Comparison of ENCODE assay signal across 18 cellular contexts in genomic region chr12:68537571-68537970, GRCh38.
A peak's percentile ranks its signal among the peaks of the same experiment; 100 is the strongest.
DNase-seq lines count a peak whose midpoint lies in the region; ATAC-seq, FAIRE-seq and TF ChIP-seq lines count a peak whose summit lies in the region.
"Had no signal": no experiment of that assay in that cellular context is flagged by ENCODE, and none has a peak within 500 bp of the region (broad histone marks: within the 10 kb centered on the region; RNA-seq: fewer than 3 reads in every experiment).

No MANE protein-coding gene starts in this region.

- no peak for TF ChIP-seq EP300 in K562 (IDR thresholded peaks at IDR 0.05; ENCODE audit: low read length)

- no peak overlapping the region for H2BK5ac ChIP-seq in neuronal stem cell (ENCODE audit: low read length)

- H2AFZ ChIP-seq in K562 (ENCODE audit: low read depth, low read length) (peak overlapping the region; percentile 49; the same call in 1 of the 2 replicates), neuronal stem cell (ENCODE audit: low read length) (no peak overlapping the region)

- H3K4ac ChIP-seq in neuronal stem cell (ENCODE audit: low read length): no peak overlapping the region

- H3K27ac Mint-ChIP-seq in CD4-positive, alpha-beta T cell: peak overlapping the region; percentile 76
- peak overlapping the region; percentile 49 for H3K27ac Mint-ChIP-seq in CD8-positive, alpha-beta T cell
- peak overlapping the region in 2 of 3 experiments; percentile 73 to 77 for H3K27ac Mint-ChIP-seq in nephron
- H3K27ac Mint-ChIP-seq: H9 had no signal

- no peak overlapping the region for H2BK15ac ChIP-seq in neuronal stem cell (ENCODE audit: low read length)

- BruUV-seq in K562 (replicated peaks; lab: Mats Ljungman, UMichigan): no TSS peak

- intact Hi-C loops in CD4-positive, alpha-beta T cell (cut with DNase I, micrococcal nuclease): loop anchor here in 1 of 2 experiments (5.0 kb wide), 1 partner anchor 55 kb away; no protein-coding TSS in a partner anchor
- intact Hi-C loops in CD8-positive, alpha-beta T cell (cut with DNase I, micrococcal nuclease): loop anchor here in 1 of 2 experiments (5.0 kb wide), 1 partner anchor 55 kb away; no protein-coding TSS in a partner anchor
- intact Hi-C loops in K562 (cut with micrococcal nuclease): no loop called here

- no peak overlapping the region for H4K8ac ChIP-seq in neuronal stem cell (ENCODE audit: low read depth, low read length)

- DNase-seq in CD4-positive, alpha-beta T cell: no peak
- no peak for DNase-seq in CD8-positive, alpha-beta T cell
- DNase-seq in K562 (ENCODE audit: extremely low read depth in 1 of 4, low spot score in 3 of 4) (no peak), neuronal stem cell (ENCODE audit: low spot score) (no peak), NCI-H2081 treated with DMSO at 0.1 percent for 48 hours (lab: John Stamatoyannopoulos, UW) (no peak)
- DNase-seq: ACHN; AML-193; Calu3; CD4-positive, alpha-beta memory T cell; DMS79 treated with DMSO at 0.1 percent for 48 hours; GF-D8; H9 had no signal

- no peaks in the 10 kb centered on the region for H3K9me1 ChIP-seq in K562 (ENCODE audit: control insufficient read depth, insufficient read depth, low read length)

- no peak overlapping the region for H2AK5ac ChIP-seq in neuronal stem cell (ENCODE audit: low read depth, low read length)

- no peak for FAIRE-seq in K562 (lab: Jason Lieb, UNC)
- FAIRE-seq: A204.1, GM19239, H1, HepG2 had no signal

- no peak overlapping the region for H2BK12ac ChIP-seq in neuronal stem cell (ENCODE audit: low read length)

- no peak for TF ChIP-seq POLR2A in K562 (conservative IDR thresholded peaks at IDR 0.05)

- H4K91ac ChIP-seq in neuronal stem cell (ENCODE audit: low read depth, low read length, poor library complexity): no peak overlapping the region

- H3K9me3 ChIP-seq in CD4-positive, alpha-beta T cell (ENCODE audit: control insufficient read depth, low read length): peaks cover 7% of the 10 kb centered on the region
- no peaks in the 10 kb centered on the region for H3K9me3 ChIP-seq in CD8-positive, alpha-beta T cell (ENCODE audit: low read length)
- H3K9me3 ChIP-seq in K562 (replicated peaks; ENCODE audit: control insufficient read depth, insufficient read depth, low read depth, low read length): no peaks in the 10 kb centered on the region
- H3K9me3 ChIP-seq in neuronal stem cell (replicated peaks in 1 of 2; ENCODE audit: control insufficient read depth in 2 of 2, insufficient read depth in 1 of 2, low read depth in 1 of 2, low read length in 2 of 2): peaks cover 0 to 6% of the 10 kb centered on the region in 2 donors

- no peaks in the 10 kb centered on the region for H3K79me1 ChIP-seq in neuronal stem cell (ENCODE audit: low read depth, low read length)

- no peaks in the 10 kb centered on the region for H3K27me3 ChIP-seq in CD4-positive, alpha-beta T cell (ENCODE audit: control insufficient read depth, insufficient read depth, low read length)
- H3K27me3 ChIP-seq in CD8-positive, alpha-beta T cell (ENCODE audit: insufficient read depth, low read length): no peaks in the 10 kb centered on the region
- H3K27me3 ChIP-seq in K562 (ENCODE audit: control insufficient read depth in 2 of 2, insufficient read depth in 2 of 2, low read length in 2 of 2) (no peaks in the 10 kb centered on the region), neuronal stem cell (ENCODE audit: control insufficient read depth in 3 of 3, insufficient read depth in 3 of 3, low read depth in 1 of 3, low read length in 3 of 3) (no peaks in the 10 kb centered on the region)

- H3K23ac ChIP-seq in neuronal stem cell (ENCODE audit: low read depth, low read length, poor library complexity): no peak overlapping the region

- no peaks in the 10 kb centered on the region for H3K36me3 ChIP-seq in CD8-positive, alpha-beta T cell (ENCODE audit: insufficient read depth, low read length)
- H3K36me3 ChIP-seq in K562 (ENCODE audit: control insufficient read depth, insufficient read depth, low read length) (no peaks in the 10 kb centered on the region), neuronal stem cell (replicated peaks in 1 of 2; ENCODE audit: control insufficient read depth in 2 of 2, insufficient read depth in 2 of 2, low read length in 2 of 2) (no peaks in the 10 kb centered on the region)

- in situ Hi-C loops in K562 (cut with MboI): no loop called here

- H3K27me3 Mint-ChIP-seq in CD4-positive, alpha-beta T cell: no peaks in the 10 kb centered on the region
- H3K27me3 Mint-ChIP-seq in CD8-positive, alpha-beta T cell (ENCODE audit: low read depth): no peaks in the 10 kb centered on the region
- peaks cover 4% of the 10 kb centered on the region for H3K27me3 Mint-ChIP-seq in nephron (ENCODE audit: low read depth)
- H3K27me3 Mint-ChIP-seq: CD4-positive, alpha-beta memory T cell had no signal

- TF ChIP-seq RAD21 in K562 (CRISPR knock-in tag; conservative IDR thresholded peaks at IDR 0.05 in 1 of 2, IDR thresholded peaks at IDR 0.05 in 1 of 2): no peak

- no peaks in the 10 kb centered on the region for H3K79me2 ChIP-seq in K562 (ENCODE audit: control insufficient read depth, insufficient read depth, low read length)

- H3K36me3 Mint-ChIP-seq in CD4-positive, alpha-beta T cell (ENCODE audit: low read depth): peaks cover 7% of the 10 kb centered on the region
- peaks cover 7% of the 10 kb centered on the region for H3K36me3 Mint-ChIP-seq in CD8-positive, alpha-beta T cell
- no peaks in the 10 kb centered on the region for H3K36me3 Mint-ChIP-seq in nephron (ENCODE audit: low read depth)
- H3K36me3 Mint-ChIP-seq: CD4-positive, alpha-beta memory T cell had no signal

- no peak for TF ChIP-seq CTCF in CD4-positive, alpha-beta T cell (IDR thresholded peaks at IDR 0.05)
- no peak for TF ChIP-seq CTCF in CD8-positive, alpha-beta T cell (IDR thresholded peaks at IDR 0.05)
- TF ChIP-seq CTCF in K562 (IDR thresholded peaks at IDR 0.05 in 2 of 3, conservative IDR thresholded peaks at IDR 0.05 in 1 of 3; ENCODE audit: insufficient read depth in 2 of 3, low read depth in 1 of 3, low read length in 3 of 3) (no peak), nephron (IDR thresholded peaks at IDR 0.05; ENCODE audit: unreplicated experiment in 3 of 3) (no peak)

- peaks cover 44% of the 10 kb centered on the region for H3K4me1 ChIP-seq in CD8-positive, alpha-beta T cell (ENCODE audit: insufficient read depth, low read length)
- H3K4me1 ChIP-seq in K562 (replicated peaks in 1 of 2; ENCODE audit: control insufficient read depth in 2 of 2, insufficient read depth in 2 of 2, low read length in 2 of 2) (peaks cover 0 to 12% of the 10 kb centered on the region in 2 experiments; a peak in 3 of 5 replicates), neuronal stem cell (ENCODE audit: control insufficient read depth in 2 of 2, insufficient read depth in 1 of 2, low read depth in 1 of 2, low read length in 2 of 2) (peaks cover 1 to 4% of the 10 kb centered on the region in 2 donors)

- no peak overlapping the region for H3K9ac ChIP-seq in K562 (ENCODE audit: insufficient read depth in 1 of 2, low read depth in 2 of 2, low read length in 2 of 2)
- H3K9ac ChIP-seq in neuronal stem cell (ENCODE audit: low read depth, low read length, poor library complexity): no peak overlapping the region

- H3K18ac ChIP-seq in neuronal stem cell (ENCODE audit: low read length): no peak overlapping the region

- no peak overlapping the region for H3K4me3 Mint-ChIP-seq in CD4-positive, alpha-beta T cell
- H3K4me3 Mint-ChIP-seq in CD8-positive, alpha-beta T cell: no peak overlapping the region
- no peak overlapping the region for H3K4me3 Mint-ChIP-seq in nephron
- H3K4me3 Mint-ChIP-seq: H9 had no signal

- no peaks in the 10 kb centered on the region for H4K20me1 ChIP-seq in K562 (replicated peaks; ENCODE audit: control insufficient read depth, insufficient read depth, low read length)

- peaks cover 68% of the 10 kb centered on the region for H3K4me1 Mint-ChIP-seq in CD4-positive, alpha-beta T cell (ENCODE audit: low read depth)
- peaks cover 63% of the 10 kb centered on the region for H3K4me1 Mint-ChIP-seq in CD8-positive, alpha-beta T cell (ENCODE audit: low read depth)
- peaks cover 25% of the 10 kb centered on the region for H3K4me1 Mint-ChIP-seq in nephron

- no peak overlapping the region for H3K14ac ChIP-seq in neuronal stem cell (ENCODE audit: low read length)

- H3K9me3 Mint-ChIP-seq in CD4-positive, alpha-beta T cell: peaks cover 7% of the 10 kb centered on the region
- peaks cover 6% of the 10 kb centered on the region for H3K9me3 Mint-ChIP-seq in CD8-positive, alpha-beta T cell
- peaks cover 4% of the 10 kb centered on the region for H3K9me3 Mint-ChIP-seq in nephron

- no peak for ATAC-seq in CD4-positive, alpha-beta T cell (ENCODE audit: poor library complexity)
- ATAC-seq in CD8-positive, alpha-beta T cell: no peak
- ATAC-seq in K562: no peak
- ATAC-seq: HepG2 had no signal

- H3K27ac ChIP-seq in CD4-positive, alpha-beta T cell (ENCODE audit: low read depth, low read length): no peak overlapping the region
- no peak overlapping the region for H3K27ac ChIP-seq in CD8-positive, alpha-beta T cell (ENCODE audit: low read depth, low read length)
- H3K27ac ChIP-seq in K562 (ENCODE audit: extremely low read depth, low read depth, low read length) (no peak overlapping the region), neuronal stem cell (replicated peaks; ENCODE audit: low read length) (no peak overlapping the region)
- H3K27ac ChIP-seq: C4-2B had no signal

- CTCF ChIA-PET in CD4-positive, alpha-beta T cell (lab: Charles Lee): no interaction called here
- CTCF ChIA-PET in CD8-positive, alpha-beta T cell (lab: Charles Lee): interaction anchor here (1.1 kb wide), 1 partner anchor 163 kb away, joined by 3 read pairs; no protein-coding TSS in a partner anchor
- CTCF ChIA-PET in K562 (lab: Yijun Ruan, JAX; ENCODE audit: low intra/inter-chr PET ratio): no interaction called here

- H3K4me2 ChIP-seq in K562 (ENCODE audit: insufficient read depth, low read length) (no peak overlapping the region), neuronal stem cell (ENCODE audit: insufficient read depth, low read length, poor library complexity, severe bottlenecking) (no peak overlapping the region)

- H3K4me3 ChIP-seq in CD8-positive, alpha-beta T cell (ENCODE audit: low read depth, low read length): no peak overlapping the region
- no peak overlapping the region for H3K4me3 ChIP-seq in K562
- no peak overlapping the region for H3K4me3 ChIP-seq in neuronal stem cell (ENCODE audit: low read length in 2 of 2)

- POLR2A ChIA-PET in CD4-positive, alpha-beta T cell (lab: Charles Lee): interaction anchor here (1.6 to 2.8 kb wide), 6 partner anchors 54 to 270 kb away, joined by 4 to 81 read pairs (median 10); partner anchors contain the start of genes MDM2 and RAP1B
- POLR2A ChIA-PET in CD8-positive, alpha-beta T cell (lab: Charles Lee): interaction anchor here (0.6 to 2.4 kb wide), 2 partner anchors 46 to 887 kb away, joined by 3 to 6 read pairs; no protein-coding TSS in a partner anchor
- POLR2A ChIA-PET in K562 (lab: Yijun Ruan, JAX): interaction anchor here (0.7 kb wide), 1 partner anchor 80 kb away, joined by 3 read pairs; no protein-coding TSS in a partner anchor

- no peak overlapping the region for H2BK120ac ChIP-seq in neuronal stem cell (ENCODE audit: low read depth, low read length)

- WGBS in K562 (ENCODE audit: insufficient coverage, low coverage, missing lambda C conversion rate): 28% methylated on average over 2 of the region's 2 CpGs
- WGBS in neuronal stem cell (ENCODE audit: extremely low coverage in 2 of 2, insufficient read length in 2 of 2, insufficient replicate concordance in 1 of 2), 2 donors: no CpG with 5 or more reads among the region's 2 CpGs

TF ChIP-seq in K562, 482 proteins besides CTCF, POLR2A, EP300 and RAD21 (continues in another document):
- TF ChIP-seq CSDE1 (IDR thresholded peaks at IDR 0.05): no peak
